Comparison of ENCODE assay signal across 10 cellular contexts in genomic region chr9:137269231-137269772, GRCh38. TPM values are rescaled to one million over a fixed set of nuclear protein-coding genes. Genes with fewer than 3 reads are reported as not detected.
DNase-seq lines count a peak whose midpoint lies in the region; ATAC-seq and TF ChIP-seq lines count a peak whose summit lies in the region.
"Had no signal": no experiment of that assay in that cellular context is flagged by ENCODE, and none has a peak within 500 bp of the region (broad histone marks: within the 10 kb centered on the region; RNA-seq: fewer than 3 reads in every experiment).

No MANE protein-coding gene starts in this region.

- H3K4me1 ChIP-seq in gastrocnemius medialis, result peaks cover 24 to 27% of the 10 kb centered on the region in 2 donors

- H3K27ac ChIP-seq in gastrocnemius medialis, result peak overlapping the region; percentile 88 to 94 (median 92)

- TF ChIP-seq POLR2A in gastrocnemius medialis (IDR thresholded peaks at IDR 0.05), result peak; percentile 52 to 72

- DNase-seq in GM12865 (ENCODE audit: low read depth) (peak; percentile 70), RPMI7951 (ENCODE audit: low read depth) (peak; percentile 14), germinal center (ENCODE audit: low spot score) (peak; percentile 83), gastrocnemius medialis (peak; percentile 67 to 84), NCI-H1417 treated with DMSO at 0.1 percent for 48 hours (lab: John Stamatoyannopoulos, UW) (no peak), T1000 (lab: John Stamatoyannopoulos, UW) (no peak)
- no peak for DNase-seq in central memory CD4-positive, alpha-beta T cell
- DNase-seq: activated naive CD8-positive, alpha-beta T cell treated with anti-CD3 and anti-CD28 coated beads, Interleukin-2, amount 50 U/mL, for 24 hours; T-helper 2 cell had no signal

- H3K36me3 ChIP-seq in gastrocnemius medialis, result peaks cover 0 to 38% of the 10 kb centered on the region in 2 donors

- H3K27me3 ChIP-seq in gastrocnemius medialis, result no peaks in the 10 kb centered on the region

- no peaks in the 10 kb centered on the region for H3K9me3 ChIP-seq in gastrocnemius medialis

- H3K4me3 ChIP-seq in GM12865 (ENCODE audit: low read depth, low read length) (peak overlapping the region; percentile 23), gastrocnemius medialis (peak overlapping the region; percentile 59 to 60 (median 60))

- TF ChIP-seq CTCF in GM12865 (IDR thresholded peaks at IDR 0.05; ENCODE audit: insufficient read depth, low read depth, low read length, missing control alignments) (no peak), gastrocnemius medialis (IDR thresholded peaks at IDR 0.05 in 4 of 5, conservative IDR thresholded peaks at IDR 0.05 in 1 of 5) (no peak)

- intact Hi-C loops in gastrocnemius medialis (cut with DNase I; ENCODE audit: low total_unique reads), result loop anchor here (2.0 to 5.0 kb wide), 2 partner anchors 29 to 47 kb away; partner anchors contain the start of genes RNF208 and TUBB4B

- peak; percentile 92 to 93 for ATAC-seq in gastrocnemius medialis
- no peak for ATAC-seq in HG02588 (IDR thresholded peaks at IDR 0.05; ENCODE audit: unreplicated experiment)
- ATAC-seq: activated naive CD8-positive, alpha-beta T cell treated with anti-CD3 and anti-CD28 coated beads, Interleukin-2, amount 50 U/mL, for 24 hours had no signal

- in situ Hi-C loops in gastrocnemius medialis (cut with MboI; ENCODE audit: low sequenced_read_pairs in 4 of 4), result no loop called here

RNA-seq across cellular contexts. Expression of gene TOR4A, which starts 8.2 kb away (rescaled TPM):
- under 0.01 TPM in 2 replicates for total RNA-seq in RPMI7951 (2014; rRNA removed; shearing (Covaris generic))
- total RNA-seq in gastrocnemius medialis, result 1 to 10 TPM; 1.2 to 2.8 (median 1.7) TPM

RNA-seq across cellular contexts. Expression of gene NELFB, which starts 14.2 kb away (rescaled TPM):
- 34.2 and 46.8 TPM in 2 replicates for total RNA-seq in RPMI7951 (2014; rRNA removed; shearing (Covaris generic))
- total RNA-seq in gastrocnemius medialis, result 10 to 100 TPM; 21.6 to 61.5 (median 39.4) TPM

RNA-seq across cellular contexts. Expression of gene STPG3, which starts 18.2 kb away (rescaled TPM):
- not detected in 2 replicates for total RNA-seq in RPMI7951 (2014; rRNA removed; shearing (Covaris generic))
- not detected for total RNA-seq in gastrocnemius medialis

RNA-seq across cellular contexts. Expression of gene TUBB4B, which starts 28.2 kb away (rescaled TPM):
- total RNA-seq in RPMI7951 (2014; rRNA removed; shearing (Covaris generic)), result 295 and 372 TPM in 2 replicates
- total RNA-seq in gastrocnemius medialis, result 100 to 1,000 TPM; 222 to 495 (median 363) TPM

RNA-seq across cellular contexts. Expression of gene NRARP, which starts 32.8 kb away (rescaled TPM):
- 0.12 TPM in 1 of 2 replicates, not detected in the other for total RNA-seq in RPMI7951 (2014; rRNA removed; shearing (Covaris generic))
- total RNA-seq in gastrocnemius medialis, result 1 to 10 TPM; 1.9 to 5.4 (median 3.4) TPM

Comparison
In these comparisons a context has a peak if more than half of its experiments do, and no peak if none do; other contexts are left out.
1. DNase-seq: peak in GM12865 (single experiment), RPMI7951 (single experiment), germinal center (single experiment) and gastrocnemius medialis (2 of 2); none in NCI-H1417 treated with DMSO at 0.1 percent for 48 hours (single experiment), central memory CD4-positive, alpha-beta T cell (single experiment) and T1000 (single experiment).